ENCODE assay signal across 34 cellular contexts in genomic region chr10:86353506-86354485, GRCh38. TPM values are rescaled to one million over a fixed set of nuclear protein-coding genes. Genes with fewer than 3 reads are reported as not detected.
"Had no signal": no experiment of that assay in that cellular context is flagged by ENCODE, and none has a peak within 500 bp of the region (broad histone marks: within the 10 kb centered on the region; RNA-seq: fewer than 3 reads in every experiment).

No MANE protein-coding gene starts in this region.

- H3K36me3 Mint-ChIP-seq: activated naive CD4-positive, alpha-beta T cell treated with anti-CD3 and anti-CD28 coated beads, Interleukin-2, amount 50 U/mL, for 24 hours; activated naive CD8-positive, alpha-beta T cell treated with anti-CD3 and anti-CD28 coated beads, Interleukin-2, amount 10 ng/mL, durations not matched to agents 7 days and 5 days had no signal

- H3K9me3 Mint-ChIP-seq: activated CD4-positive, alpha-beta T cell treated with anti-CD3 and anti-CD28 coated beads, Interleukin-2, amount 10 ng/mL, durations not matched to agents 24 days and 14 days; activated CD8-positive, alpha-beta T cell treated with anti-CD3 and anti-CD28 coated beads for 36 hours; activated naive CD4-positive, alpha-beta T cell treated with anti-CD3 and anti-CD28 coated beads, Interleukin-2, amount 50 U/mL, for 24 hours; activated naive CD8-positive, alpha-beta T cell treated with anti-CD3 and anti-CD28 coated beads, Interleukin-2, amount 10 ng/mL, durations not matched to agents 7 days and 5 days; activated T-cell treated with anti-CD3 and anti-CD28 coated beads, Interleukin-2, amount 50 U/mL, for 24 hours; activated T-helper 2 cell treated with anti-CD3 and anti-CD28 coated beads, Interferon-gamma antibody, Interleukin-2, Interleukin-4, amounts not matched to agents 10 μg/mL and 5 μg/mL and 100 μg/mL, durations not matched to agents 14 hours and 24 hours and 36 hours had no signal

- DNase-seq: activated CD4-positive, alpha-beta T cell treated with anti-CD3 and anti-CD28 coated beads for 1 hour; activated CD4-positive, alpha-beta T cell treated with anti-CD3 and anti-CD28 coated beads, Interleukin-2, amount 10 ng/mL, durations not matched to agents 24 days and 14 days; activated CD4-positive, alpha-beta T cell treated with anti-CD3 and anti-CD28 coated beads, Interleukin-2, amount 50 U/mL, for 4 hours; activated CD4-positive, CD25-positive, alpha-beta regulatory T cell; activated CD8-positive, alpha-beta T cell treated with anti-CD3 and anti-CD28 coated beads for 36 hours; activated gamma-delta T cell; activated naive CD4-positive, alpha-beta T cell treated with Interleukin-2 at 50 U/mL for 16 hours; activated naive CD8-positive, alpha-beta T cell treated with anti-CD3 and anti-CD28 coated beads, Interleukin-2, amount 10 ng/mL, durations not matched to agents 7 days and 5 days; activated T-cell treated with anti-CD3 and anti-CD28 coated beads, Interleukin-2, amount 50 U/mL, for 24 hours; MM.1S; NCI-H1092; NCI-H1436 treated with DMSO at 0.1 percent for 48 hours; NCI-H187; NCI-H2029 treated with DMSO at 0.1 percent for 48 hours; NCI-H2107; NCI-H2171; NCI-H510A; NCI-H526; NCI-H748 treated with DMSO at 0.1 percent for 48 hours; NK-92 treated with Interleukin-12 subunit alpha and Interleukin-12 subunit beta, amount 100 ng/mL, for 24 hours; PC-3; Peyer's patch; RPMI8226; SW 1271; T-helper 1 cell; T-helper 2 cell; T-helper 9 cell; WERI-Rb-1 had no signal

- H3K36me3 ChIP-seq: Peyer's patch, WERI-Rb-1 had no signal

- H3K4me1 Mint-ChIP-seq: activated CD4-positive, alpha-beta T cell treated with anti-CD3 and anti-CD28 coated beads, Interleukin-2, amount 10 ng/mL, durations not matched to agents 24 days and 14 days; activated naive CD4-positive, alpha-beta T cell treated with anti-CD3 and anti-CD28 coated beads, Interleukin-2, amount 50 U/mL, for 24 hours; activated naive CD8-positive, alpha-beta T cell treated with anti-CD3 and anti-CD28 coated beads, Interleukin-2, amount 10 ng/mL, durations not matched to agents 7 days and 5 days had no signal

- H3K9me3 ChIP-seq: Peyer's patch had no signal

- H3K4me3 ChIP-seq: Peyer's patch had no signal

- H3K27ac ChIP-seq: KMS-11, Peyer's patch, WERI-Rb-1 had no signal

- H3K9ac ChIP-seq: KMS-11 had no signal

- H3K27ac Mint-ChIP-seq: activated CD4-positive, alpha-beta T cell treated with anti-CD3 and anti-CD28 coated beads, Interleukin-2, amount 10 ng/mL, durations not matched to agents 24 days and 14 days; activated CD8-positive, alpha-beta T cell treated with anti-CD3 and anti-CD28 coated beads for 36 hours; activated naive CD4-positive, alpha-beta T cell treated with anti-CD3 and anti-CD28 coated beads, Interleukin-2, amount 50 U/mL, for 24 hours; activated naive CD8-positive, alpha-beta T cell treated with anti-CD3 and anti-CD28 coated beads, Interleukin-2, amount 10 ng/mL, durations not matched to agents 7 days and 5 days; activated T-cell treated with anti-CD3 and anti-CD28 coated beads, Interleukin-2, amount 50 U/mL, for 24 hours; activated T-helper 2 cell treated with anti-CD3 and anti-CD28 coated beads, Interferon-gamma antibody, Interleukin-2, Interleukin-4, amounts not matched to agents 10 μg/mL and 5 μg/mL and 100 μg/mL, durations not matched to agents 14 hours and 24 hours and 36 hours; brain had no signal

- H3K27me3 ChIP-seq: Peyer's patch had no signal

- H3K4me3 Mint-ChIP-seq: activated CD4-positive, alpha-beta T cell treated with anti-CD3 and anti-CD28 coated beads, Interleukin-2, amount 10 ng/mL, durations not matched to agents 24 days and 14 days; activated CD8-positive, alpha-beta T cell treated with anti-CD3 and anti-CD28 coated beads for 36 hours; activated naive CD4-positive, alpha-beta T cell treated with anti-CD3 and anti-CD28 coated beads, Interleukin-2, amount 50 U/mL, for 24 hours; activated naive CD8-positive, alpha-beta T cell treated with anti-CD3 and anti-CD28 coated beads, Interleukin-2, amount 10 ng/mL, durations not matched to agents 7 days and 5 days; activated T-cell treated with anti-CD3 and anti-CD28 coated beads, Interleukin-2, amount 50 U/mL, for 24 hours; brain had no signal

RNA-seq across cellular contexts. Expression of gene GRID1, which starts 12.8 kb away (rescaled TPM):
- total RNA-seq: activated CD4-positive, alpha-beta T cell treated with anti-CD3 and anti-CD28 coated beads, Interleukin-2, amount 10 ng/mL, durations not matched to agents 24 days and 14 days; activated CD8-positive, alpha-beta memory T cell treated with anti-CD3 and anti-CD28 coated beads for 36 hours; activated CD8-positive, alpha-beta T cell treated with anti-CD3 and anti-CD28 coated beads for 36 hours; activated naive CD8-positive, alpha-beta T cell treated with anti-CD3 and anti-CD28 coated beads, Interleukin-2, amount 10 ng/mL, durations not matched to agents 7 days and 5 days; activated T-helper 2 cell treated with anti-CD3 and anti-CD28 coated beads, Interferon-gamma antibody, Interleukin-2, Interleukin-4, amounts not matched to agents 10 μg/mL and 5 μg/mL and 100 μg/mL, durations not matched to agents 14 hours and 24 hours and 36 hours; LHCN-M2; PC-3 had no signal
